9 cellular contexts compared by ENCODE assay signal in the genomic region with DNA sequence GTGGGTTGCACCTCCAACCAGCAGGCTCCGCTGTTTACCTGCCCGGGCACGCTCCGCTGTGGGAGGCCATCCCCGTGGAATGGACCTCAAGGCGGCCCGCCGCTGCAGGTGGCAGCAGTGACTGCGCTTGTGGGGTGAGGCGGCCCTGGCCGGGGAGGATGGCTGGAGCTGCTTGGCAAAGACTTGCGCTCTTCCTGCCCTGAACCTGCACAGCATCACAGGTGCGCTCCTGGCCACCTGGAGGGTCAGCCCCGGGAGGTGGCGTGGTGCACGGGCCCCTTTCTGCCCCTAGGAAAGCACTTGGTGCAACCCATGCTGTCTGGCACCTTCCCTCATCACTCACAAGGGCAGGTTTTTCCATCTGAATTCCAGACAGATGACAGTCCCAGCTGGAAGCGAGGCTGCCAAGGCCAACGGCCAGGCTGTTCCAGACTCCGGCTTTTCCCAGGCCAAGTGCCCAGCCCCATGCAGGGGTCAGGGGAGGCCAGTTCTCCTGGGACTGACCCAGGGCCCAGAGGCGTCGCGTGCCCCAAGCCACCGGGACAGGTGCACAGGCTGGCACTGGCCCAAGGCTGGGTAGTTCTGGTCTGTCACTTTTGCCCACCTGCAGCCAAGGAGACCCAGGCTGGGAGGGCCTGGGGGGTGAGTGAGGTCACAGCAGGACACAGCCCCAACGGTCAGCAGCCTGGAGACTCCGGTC. TPM values are rescaled to one million over a fixed set of nuclear protein-coding genes. Genes with fewer than 3 reads are reported as not detected.
DNase-seq lines count a peak whose midpoint lies in the region; ATAC-seq, FAIRE-seq and TF ChIP-seq lines count a peak whose summit lies in the region.
"Had no signal": no experiment of that assay in that cellular context is flagged by ENCODE, and none has a peak within 500 bp of the region (broad histone marks: within the 10 kb centered on the region; RNA-seq: fewer than 3 reads in every experiment).

No MANE protein-coding gene starts in this region.

- no peaks in the 10 kb centered on the region for H3K4me1 Mint-ChIP-seq in astrocyte (ENCODE audit: low read depth, unreplicated experiment)

- H3K9me3 ChIP-seq in astrocyte (ENCODE audit: insufficient read depth, low read depth, low read length) (no peaks in the 10 kb centered on the region), lung (ENCODE audit: control insufficient read depth in 2 of 2, insufficient read depth in 1 of 2, low read length in 1 of 2) (no peaks in the 10 kb centered on the region)

- no peak overlapping the region for H3K4me3 Mint-ChIP-seq in astrocyte (ENCODE audit: unreplicated experiment)

- H3K79me2 ChIP-seq in astrocyte (ENCODE audit: insufficient read depth, low read length), result no peaks in the 10 kb centered on the region

- no peak overlapping the region for H2AFZ ChIP-seq in astrocyte (ENCODE audit: low read depth, low read length)

- no peak for TF ChIP-seq CTCF in astrocyte (IDR thresholded peaks at IDR 0.05; ENCODE audit: insufficient read depth, low read depth, low read length)
- no peak for TF ChIP-seq CTCF in lung (IDR thresholded peaks at IDR 0.05; ENCODE audit: control extremely low read depth, extremely low read depth)

- H4K20me1 ChIP-seq in astrocyte (ENCODE audit: insufficient read depth, low read length), result peaks cover 4% of the 10 kb centered on the region

- 50 to 61% methylated on average over 25 of the region's 25 CpGs for WGBS in lung, 2 donors

- peaks cover 29% of the 10 kb centered on the region for H3K27me3 Mint-ChIP-seq in astrocyte (ENCODE audit: low read depth, unreplicated experiment)

- H3K36me3 Mint-ChIP-seq in astrocyte (ENCODE audit: low read depth, unreplicated experiment), result peaks cover 2% of the 10 kb centered on the region

- peaks cover 14% of the 10 kb centered on the region for H3K27me3 ChIP-seq in astrocyte (ENCODE audit: insufficient read depth, low read length)
- H3K27me3 ChIP-seq in lung (ENCODE audit: control insufficient read depth, insufficient read depth), result no peaks in the 10 kb centered on the region

- no peak overlapping the region for H3K9ac ChIP-seq in astrocyte (ENCODE audit: low read length)

- H3K36me3 ChIP-seq in astrocyte (ENCODE audit: insufficient read depth, low read length) (no peaks in the 10 kb centered on the region), lung (ENCODE audit: control insufficient read depth in 2 of 2, insufficient read depth in 2 of 2, low read length in 2 of 2) (no peaks in the 10 kb centered on the region)

- no peak overlapping the region for H3K4me2 ChIP-seq in astrocyte (ENCODE audit: low read length)

- no peak overlapping the region for H3K4me3 ChIP-seq in astrocyte (ENCODE audit: insufficient read depth, low read depth, low read length)
- no peak overlapping the region for H3K4me3 ChIP-seq in lung

- no peaks in the 10 kb centered on the region for H3K4me1 ChIP-seq in astrocyte (ENCODE audit: insufficient read depth, low read length)
- H3K4me1 ChIP-seq in lung (ENCODE audit: control insufficient read depth in 2 of 2, insufficient read depth in 2 of 2, low read length in 2 of 2), result peaks cover 3 to 6% of the 10 kb centered on the region in 2 donors

- DNase-seq in DMS153 (lab: John Stamatoyannopoulos, UW), result peak; percentile 79
- DNase-seq in NCI-H1417 treated with DMSO at 0.1 percent for 48 hours (lab: John Stamatoyannopoulos, UW), result peak; percentile 41
- DNase-seq in astrocyte (ENCODE audit: low read depth), result peak; percentile 10
- DNase-seq in lung (ENCODE audit: low spot score), result peak; percentile 55
- no peak for DNase-seq in GF-D8 (lab: John Stamatoyannopoulos, UW)
- no peak for DNase-seq in stimulated activated naive CD4-positive, alpha-beta T cell (lab: John Stamatoyannopoulos, UW)
- DNase-seq in DMS114 treated with DMSO at 0.1 percent for 48 hours (lab: John Stamatoyannopoulos, UW; ENCODE audit: unreplicated experiment), result no peak

- no peak overlapping the region for H3K27ac Mint-ChIP-seq in astrocyte (ENCODE audit: unreplicated experiment)

- H3K9me3 Mint-ChIP-seq in astrocyte (ENCODE audit: unreplicated experiment), result no peaks in the 10 kb centered on the region

- FAIRE-seq in astrocyte (lab: Jason Lieb, UNC), result no peak

- no peak for ATAC-seq in lung (ENCODE audit: insufficient read depth, low FRiP score)
- ATAC-seq in HG02885 (IDR thresholded peaks at IDR 0.05; ENCODE audit: poor library complexity, unreplicated experiment), result no peak

- no peak overlapping the region for H3K27ac ChIP-seq in astrocyte (ENCODE audit: low read depth, low read length)
- H3K27ac ChIP-seq in lung (ENCODE audit: low read depth in 1 of 2, low read length in 1 of 2), result no peak overlapping the region

RNA-seq across cellular contexts. Expression of gene UTS2R, which starts 13.3 kb away (rescaled TPM):
- total RNA-seq in astrocyte (not detected in 2 replicates), lung (under 1 TPM in 1 of 2 donors, not detected in 1; 0.17 TPM)
- polyA plus RNA-seq in lung, result not detected
- total RNA-seq: activated CD8-positive, alpha-beta memory T cell treated with anti-CD3 and anti-CD28 coated beads for 36 hours had no signal

RNA-seq across cellular contexts. Expression of gene TEX19, which starts 25.8 kb away (rescaled TPM):
- total RNA-seq in astrocyte (not detected in 2 replicates), lung (not detected)
- under 1 TPM in 1 of 2 donors, not detected in 1; 0.03 TPM for polyA plus RNA-seq in lung
- total RNA-seq: activated CD8-positive, alpha-beta memory T cell treated with anti-CD3 and anti-CD28 coated beads for 36 hours had no signal

RNA-seq across cellular contexts. Expression of gene HEXD, which starts 33.3 kb away (rescaled TPM):
- total RNA-seq in astrocyte (11.1 and 15.0 TPM in 2 replicates), lung (10 to 100 TPM; 36.9 to 37.8 TPM)
- polyA plus RNA-seq in lung, result 10 to 100 TPM; 28.4 to 57.3 TPM

RNA-seq across cellular contexts. Expression of gene OGFOD3, which starts 33.5 kb away (rescaled TPM):
- total RNA-seq in astrocyte (20.9 and 21.3 TPM in 2 replicates), lung (10 to 100 TPM; 20.6 to 41.6 TPM)
- polyA plus RNA-seq in lung, result 10 to 100 TPM; 28.2 to 31.4 TPM

RNA-seq across cellular contexts. Expression of gene SECTM1, which starts 51.3 kb away (rescaled TPM):
- 0.27 TPM in 1 of 2 replicates, not detected in the other for total RNA-seq in astrocyte
- total RNA-seq in lung, result 10 to 100 TPM; 14.7 to 38.0 TPM
- 10 to 100 TPM; 12.5 to 68.6 TPM for polyA plus RNA-seq in lung

Comparison
In these comparisons a context has a peak if more than half of its experiments do, and no peak if none do; other contexts are left out.
1. DNase-seq: peak in DMS153 (single experiment), NCI-H1417 treated with DMSO at 0.1 percent for 48 hours (single experiment), astrocyte (single experiment) and lung (single experiment); none in GF-D8 (single experiment), stimulated activated naive CD4-positive, alpha-beta T cell (0 of 6) and DMS114 treated with DMSO at 0.1 percent for 48 hours (single experiment).